ENCODE assay signal across 8 cellular contexts in the genomic region with DNA sequence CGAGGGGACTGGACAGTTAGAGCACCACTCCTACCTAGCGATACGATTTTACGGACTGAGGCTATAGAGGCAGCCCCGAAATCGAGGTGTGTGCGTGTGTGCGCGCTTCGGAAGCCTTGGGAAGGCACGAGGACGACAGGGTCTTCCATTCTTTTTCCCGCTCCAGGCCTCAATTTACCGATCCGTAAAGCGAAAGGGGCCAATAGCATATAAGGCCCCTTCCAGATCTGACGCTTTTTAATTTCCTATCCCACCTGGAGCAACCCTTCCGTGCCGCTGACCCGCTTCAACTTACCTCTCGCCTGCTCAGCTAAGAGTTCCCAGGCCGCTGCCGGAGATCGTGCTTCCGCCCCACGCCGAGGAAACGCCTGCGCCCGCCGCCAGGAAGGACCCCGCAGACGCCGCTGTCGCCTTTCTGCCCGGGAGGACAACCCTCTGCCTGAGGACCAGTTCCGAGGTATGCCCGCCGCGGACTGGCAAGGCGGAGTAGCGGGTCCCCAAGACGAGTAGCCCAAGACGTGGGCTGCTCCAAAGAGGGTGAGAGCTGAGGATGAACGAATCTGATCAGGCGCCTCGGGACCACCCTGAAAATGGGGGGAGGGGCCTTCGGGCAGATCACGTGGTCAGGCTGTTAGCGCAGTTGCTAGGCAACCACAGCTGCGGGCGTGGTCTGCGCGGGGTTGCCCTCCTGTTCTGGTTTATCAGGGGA. TPM values are rescaled to one million over a fixed set of nuclear protein-coding genes. Genes with fewer than 3 reads are reported as not detected.
A peak's percentile ranks its signal among the peaks of the same experiment; 100 is the strongest.
DNase-seq lines count a peak whose midpoint lies in the region; ATAC-seq and TF ChIP-seq lines count a peak whose summit lies in the region.

Gene EFTUD2, minus strand, starts transcription at position 372 of the 709 bp plus-strand sequence. CDS start 4,924 bp downstream, outside the sequence.

- peak; percentile 95 for DNase-seq in GM13976 (ENCODE audit: low spot score)
- DNase-seq in NCI-H2081 (lab: John Stamatoyannopoulos, UW) = peak; percentile 92
- peak; percentile 90 for DNase-seq in T-helper 9 cell
- peak; percentile 59 for DNase-seq in astrocyte of the cerebellum (ENCODE audit: low read depth)
- peak; percentile 95 for DNase-seq in hepatocyte (ENCODE audit: low spot score)
- peak; percentile 100 for DNase-seq in retina

- peak; percentile 69 for ATAC-seq in HG02970 (IDR thresholded peaks at IDR 0.05; ENCODE audit: low FRiP score, unreplicated experiment)
- ATAC-seq in GM18867 (IDR thresholded peaks at IDR 0.05; ENCODE audit: unreplicated experiment) = no peak

- peak within 1 kb of the TSS; percentile 72 for H3K4me2 ChIP-seq in hepatocyte

- H3K9me2 ChIP-seq in hepatocyte (replicated peaks; ENCODE audit: insufficient read depth) = no peaks in the 10 kb centered on the region

- peaks cover 43% of the 10 kb centered on the region for H3K79me2 ChIP-seq in hepatocyte

- peaks cover 13% of the 10 kb centered on the region for H3K4me1 ChIP-seq in hepatocyte (ENCODE audit: insufficient read depth)

- TF ChIP-seq CTCF in GM13976 (IDR thresholded peaks at IDR 0.05; ENCODE audit: borderline replicate concordance, control extremely low read depth, extremely low read depth, insufficient read depth, missing control alignments) = no peak
- TF ChIP-seq CTCF in astrocyte of the cerebellum (IDR thresholded peaks at IDR 0.05; ENCODE audit: low read depth, low read length, missing control alignments) = no peak
- no peak for TF ChIP-seq CTCF in hepatocyte (IDR thresholded peaks at IDR 0.05; ENCODE audit: poor library complexity)

- H2AFZ ChIP-seq in hepatocyte = peak within 1 kb of the TSS; percentile 75

- whole genome bisulfite sequencing in hepatocyte (ENCODE audit: low lambda C conversion rate, missing lambda C conversion rate) = under 1% methylated on average over 54 of the region's 54 CpGs

- H3K27ac ChIP-seq in hepatocyte = peak within 1 kb of the TSS; percentile 96

- no peaks in the 10 kb centered on the region for H3K36me3 ChIP-seq in hepatocyte (replicated peaks; ENCODE audit: insufficient read depth, low read depth)

- no peaks in the 10 kb centered on the region for H3K27me3 ChIP-seq in hepatocyte

- H4K20me1 ChIP-seq in hepatocyte (ENCODE audit: insufficient read depth, poor library complexity, severe bottlenecking) = peaks cover 5% of the 10 kb centered on the region

- in situ Hi-C loops in GM13976 (cut with MboI; ENCODE audit: low sequenced_read_pairs, unreplicated experiment) (no loop called here), astrocyte of the cerebellum (cut with HindIII; ENCODE audit: low sequenced_read_pairs) (no loop called here)

- H3K9me3 ChIP-seq in hepatocyte (ENCODE audit: low read depth) = no peaks in the 10 kb centered on the region

- H3K4me3 ChIP-seq in astrocyte of the cerebellum (ENCODE audit: low read depth, low read length) (peak within 1 kb of the TSS; percentile 98), hepatocyte (peak within 1 kb of the TSS; percentile 28)

RNA-seq across cellular contexts. Expression of gene EFTUD2, which starts in this region (rescaled TPM):
- total RNA-seq in hepatocyte = 57.0 and 87.0 TPM in 2 replicates
- polyA plus RNA-seq in hepatocyte = 65.2 and 65.6 TPM in 2 replicates
